ENCODE assay signal across 25 cellular contexts in genomic region chr11:27710536-27710935, GRCh38. TPM values are rescaled to one million over a fixed set of nuclear protein-coding genes. Genes with fewer than 3 reads are reported as not detected.
"Had no signal": no experiment of that assay in that cellular context is flagged by ENCODE, and none has a peak within 500 bp of the region (broad histone marks: within the 10 kb centered on the region; RNA-seq: fewer than 3 reads in every experiment).

No MANE protein-coding gene starts in this region.

- H3K27ac ChIP-seq: left ventricle myocardium inferior, neural progenitor cell, neutrophil, ovary, right atrium auricular region, right lobe of liver, stomach, testis, thyroid gland, transverse colon, upper lobe of left lung had no signal

- H3K36me3 ChIP-seq: left ventricle myocardium inferior, neural progenitor cell, neutrophil, ovary, right atrium auricular region, right lobe of liver, stomach, thyroid gland, transverse colon, upper lobe of left lung had no signal

- H3K9me3 ChIP-seq: left ventricle myocardium inferior, neutrophil, ovary, right atrium auricular region, right lobe of liver, stomach, testis, thyroid gland, transverse colon, upper lobe of left lung had no signal

- DNase-seq: hippocampal formation; islet precursor cell; left ventricle myocardium inferior; naive B cell; natural killer cell; nephron progenitor cell; occipital lobe; ovary; right lobe of liver; stimulated activated CD4-positive, alpha-beta T cell treated with anti-CD3 and anti-CD28 coated beads, Interleukin-1b, Interleukin-23, amount 100 ng/mL, for 48 hours; stimulated activated CD4-positive, alpha-beta T cell treated with anti-CD3 and anti-CD28 coated beads, Interleukin-2, amount 100 ng/mL, for 48 hours; stimulated activated CD4-positive, alpha-beta T cell treated with anti-CD3 and anti-CD28 coated beads, Interleukin-4, amount 100 ng/mL, for 4 hours; stimulated activated CD8-positive, alpha-beta memory T cell treated with anti-CD3 and anti-CD28 coated beads, Interleukin-4, amount 100 ng/mL, for 48 hours; stimulated activated naive CD8-positive, alpha-beta T cell treated with anti-CD3 and anti-CD28 coated beads, Interleukin-15, Interleukin-2, amounts not matched to agents 100 U/mL and 50 U/mL, for 24 hours; stomach; testis; thyroid gland; transverse colon; upper lobe of left lung had no signal

- H3K27me3 ChIP-seq: neural progenitor cell, ovary, right atrium auricular region, testis, thyroid gland had no signal

- H3K4me1 ChIP-seq: left ventricle myocardium inferior, neural progenitor cell, right atrium auricular region, right lobe of liver, stomach, testis, thyroid gland, transverse colon, upper lobe of left lung had no signal

- H3K9ac ChIP-seq: neural progenitor cell had no signal

- H3K4me3 ChIP-seq: left ventricle myocardium inferior, lung, neural progenitor cell, ovary, right atrium auricular region, right lobe of liver, smooth muscle cell, stomach, testis, thyroid gland, transverse colon, upper lobe of left lung had no signal

- ATAC-seq: natural killer cell; right lobe of liver; stimulated activated memory B cell treated with anti-CD40 and anti-IgM and Interleukin-4, amounts not matched to agents 10 μg/mL and 1 μg/mL and 100 μg/mL, for 72 hours; stimulated activated naive CD8-positive, alpha-beta T cell treated with anti-CD3 and anti-CD28 coated beads, Interleukin-15, Interleukin-2, amounts not matched to agents 100 U/mL and 50 U/mL, for 24 hours had no signal

RNA-seq across cellular contexts. Expression of gene BDNF, which starts 10.3 kb away (rescaled TPM):
- total RNA-seq: natural killer cell had no signal
